Comparison of ENCODE assay signal across 23 cellular contexts in the genomic region with DNA sequence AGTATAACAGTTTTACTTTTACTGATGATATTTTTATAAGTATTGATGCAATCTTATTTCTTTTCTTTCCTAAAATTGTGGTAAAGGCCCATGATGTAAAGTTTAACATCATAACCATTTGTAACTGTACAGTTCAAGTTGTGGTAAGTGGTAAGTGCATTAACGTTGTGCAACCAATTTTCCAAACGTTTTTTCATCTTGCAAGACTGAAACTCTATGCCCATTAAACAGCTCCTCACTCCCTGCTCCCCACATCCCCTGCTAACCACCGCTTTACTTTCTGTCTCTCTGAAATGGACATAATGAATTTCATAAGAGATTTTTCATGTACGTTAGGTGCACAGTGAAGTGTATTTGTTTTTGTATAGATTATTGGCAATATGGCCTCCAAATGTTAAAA.
"Had no signal": no experiment of that assay in that cellular context is flagged by ENCODE, and none has a peak within 500 bp of the region (broad histone marks: within the 10 kb centered on the region; RNA-seq: fewer than 3 reads in every experiment).

No MANE protein-coding gene starts in this region.

- H3K27ac Mint-ChIP-seq: effector memory CD8-positive, alpha-beta T cell; immature natural killer cell; naive thymus-derived CD8-positive, alpha-beta T cell; nephron progenitor cell; stimulated activated effector memory CD8-positive, alpha-beta T cell treated with anti-CD3 and anti-CD28 coated beads, Interleukin-12 subunit alpha, Interleukin-12 subunit beta, amount 100 ng/mL, for 72 hours had no signal

- ATAC-seq: effector memory CD8-positive, alpha-beta T cell; left ventricle myocardium superior; lower lobe of right lung; naive thymus-derived CD8-positive, alpha-beta T cell; sciatic nerve; stimulated activated effector memory CD8-positive, alpha-beta T cell treated with anti-CD3 and anti-CD28 coated beads, Interleukin-12 subunit alpha, Interleukin-12 subunit beta, amount 100 ng/mL, for 72 hours had no signal

- H3K4me3 ChIP-seq: coronary artery, lower lobe of right lung, prostate gland, right atrium auricular region, smooth muscle cell, stomach, tibial nerve, upper lobe of left lung had no signal

- H3K4me1 Mint-ChIP-seq: immature natural killer cell; stimulated activated effector memory CD8-positive, alpha-beta T cell treated with anti-CD3 and anti-CD28 coated beads, Interleukin-12 subunit alpha, Interleukin-12 subunit beta, amount 100 ng/mL, for 72 hours had no signal

- H3K36me3 Mint-ChIP-seq: immature natural killer cell; stimulated activated effector memory CD8-positive, alpha-beta T cell treated with anti-CD3 and anti-CD28 coated beads, Interleukin-12 subunit alpha, Interleukin-12 subunit beta, amount 100 ng/mL, for 72 hours had no signal

- DNase-seq: dermis blood vessel endothelial cell; effector memory CD8-positive, alpha-beta T cell; erythroblast; hypothalamus; immature natural killer cell; left ventricle myocardium superior; lower lobe of right lung; naive thymus-derived CD8-positive, alpha-beta T cell; nephron progenitor cell; nucleus accumbens; stimulated activated CD4-positive, alpha-beta T cell treated with anti-CD3 and anti-CD28 coated beads, Interleukin-12 subunit alpha, Interleukin-12 subunit beta, amount 100 ng/mL, for 4 hours; stimulated activated CD4-positive, alpha-beta T cell treated with anti-CD3 and anti-CD28 coated beads, Interleukin-2, amount 100 ng/mL, for 24 hours; stimulated activated CD4-positive, alpha-beta T cell treated with anti-CD3 and anti-CD28 coated beads, Interleukin-4, amount 100 ng/mL, for 24 hours; stimulated activated naive CD4-positive, alpha-beta T cell treated with Interleukin-2 at 50 U/mL for 16 hours; stomach; upper lobe of left lung had no signal

- H3K4me1 ChIP-seq: lower lobe of right lung, prostate gland, right atrium auricular region, stomach, tibial nerve, upper lobe of left lung had no signal

- H3K4me3 Mint-ChIP-seq: effector memory CD8-positive, alpha-beta T cell; immature natural killer cell; naive thymus-derived CD8-positive, alpha-beta T cell; nephron progenitor cell; stimulated activated effector memory CD8-positive, alpha-beta T cell treated with anti-CD3 and anti-CD28 coated beads, Interleukin-12 subunit alpha, Interleukin-12 subunit beta, amount 100 ng/mL, for 72 hours had no signal

- H3K36me3 ChIP-seq: lower lobe of right lung, prostate gland, right atrium auricular region, stomach, tibial nerve, upper lobe of left lung had no signal

- H3K27me3 ChIP-seq: right atrium auricular region, stomach, tibial nerve, upper lobe of left lung had no signal

- H3K27me3 Mint-ChIP-seq: effector memory CD8-positive, alpha-beta T cell had no signal

- H3K27ac ChIP-seq: coronary artery, lower lobe of right lung, prostate gland, right atrium auricular region, stomach, tibial nerve, upper lobe of left lung had no signal
